Comparison of ENCODE assay signal across 8 cellular contexts in genomic region chr6:37354526-37355384, GRCh38. TPM values are rescaled to one million over a fixed set of nuclear protein-coding genes. Genes with fewer than 3 reads are reported as not detected.
DNase-seq lines count a peak whose midpoint lies in the region; TF ChIP-seq lines count a peak whose summit lies in the region.

No MANE protein-coding gene starts in this region.

- H3K4me2 ChIP-seq in neuronal stem cell (ENCODE audit: insufficient read depth, low read length, poor library complexity, severe bottlenecking): peak overlapping the region; percentile 92

- no peak overlapping the region for H3K27ac ChIP-seq in neuronal stem cell (replicated peaks; ENCODE audit: low read length)

- H3K4me3 ChIP-seq in Jurkat, Clone E6-1 (ENCODE audit: low read length): peak overlapping the region; percentile 87
- H3K4me3 ChIP-seq in foreskin fibroblast (ENCODE audit: low read depth in 1 of 2, low read length in 2 of 2): peak overlapping the region; percentile 90 to 96
- H3K4me3 ChIP-seq in neuronal stem cell (ENCODE audit: low read length in 2 of 2): peak overlapping the region; percentile 92

- H3K4ac ChIP-seq in neuronal stem cell (ENCODE audit: low read length): peak overlapping the region; percentile 37

- H3K14ac ChIP-seq in neuronal stem cell (ENCODE audit: low read length): no peak overlapping the region

- H3K9ac ChIP-seq in neuronal stem cell (ENCODE audit: low read depth, low read length, poor library complexity): peak overlapping the region; percentile 90

- H3K9me3 ChIP-seq in neuronal stem cell (replicated peaks in 1 of 2; ENCODE audit: control insufficient read depth in 2 of 2, insufficient read depth in 1 of 2, low read depth in 1 of 2, low read length in 2 of 2): no peaks in the 10 kb centered on the region

- peak overlapping the region; percentile 99 for H2AFZ ChIP-seq in neuronal stem cell (ENCODE audit: low read length)

- no peak overlapping the region for H3K23ac ChIP-seq in neuronal stem cell (ENCODE audit: low read depth, low read length, poor library complexity)

- WGBS in neuronal stem cell (ENCODE audit: extremely low coverage in 2 of 2, insufficient read length in 2 of 2, insufficient replicate concordance in 1 of 2), 2 donors: no CpG with 5 or more reads among the region's 44 CpGs

- H4K8ac ChIP-seq in neuronal stem cell (ENCODE audit: low read depth, low read length): no peak overlapping the region

- peak overlapping the region; percentile 97 for H3K18ac ChIP-seq in neuronal stem cell (ENCODE audit: low read length)

- peaks cover under 1 to 4% of the 10 kb centered on the region in 2 donors for H3K4me1 ChIP-seq in neuronal stem cell (ENCODE audit: control insufficient read depth in 2 of 2, insufficient read depth in 1 of 2, low read depth in 1 of 2, low read length in 2 of 2)

- peak overlapping the region; percentile 53 for H2BK5ac ChIP-seq in neuronal stem cell (ENCODE audit: low read length)

- peak overlapping the region; percentile 37 for H2BK15ac ChIP-seq in neuronal stem cell (ENCODE audit: low read length)

- no peak overlapping the region for H4K91ac ChIP-seq in neuronal stem cell (ENCODE audit: low read depth, low read length, poor library complexity)

- H2BK120ac ChIP-seq in neuronal stem cell (ENCODE audit: low read depth, low read length): no peak overlapping the region

- peak overlapping the region; percentile 56 for H2AK5ac ChIP-seq in neuronal stem cell (ENCODE audit: low read depth, low read length)

- TF ChIP-seq CTCF in foreskin fibroblast (IDR thresholded peaks at IDR 0.05; ENCODE audit: low read depth, low read length): no peak

- peaks cover 6% of the 10 kb centered on the region for H3K79me1 ChIP-seq in neuronal stem cell (ENCODE audit: low read depth, low read length)

- H2BK12ac ChIP-seq in neuronal stem cell (ENCODE audit: low read length): no peak overlapping the region

- peaks cover 0 to 8% of the 10 kb centered on the region in 2 donors for H3K36me3 ChIP-seq in neuronal stem cell (replicated peaks in 1 of 2; ENCODE audit: control insufficient read depth in 2 of 2, insufficient read depth in 2 of 2, low read length in 2 of 2)

- no peaks in the 10 kb centered on the region for H3K27me3 ChIP-seq in neuronal stem cell (ENCODE audit: control insufficient read depth in 3 of 3, insufficient read depth in 3 of 3, low read depth in 1 of 3, low read length in 3 of 3)

- DNase-seq in EL: peak; percentile 44
- DNase-seq in Jurkat, Clone E6-1 (ENCODE audit: low read depth, low spot score): no peak
- peak; percentile 67 for DNase-seq in activated CD8-positive, alpha-beta memory T cell treated with anti-CD3 and anti-CD28 coated beads, Interleukin-2, amount 50 U/mL, for 48 hours
- DNase-seq in foreskin fibroblast: peak; percentile 30 to 68
- peak; percentile 8 for DNase-seq in neuronal stem cell (ENCODE audit: low spot score)
- no peak for DNase-seq in NCI-H2081 treated with DMSO at 0.1 percent for 48 hours (lab: John Stamatoyannopoulos, UW)
- no peak for DNase-seq in DMS79 treated with DMSO at 0.1 percent for 48 hours (lab: John Stamatoyannopoulos, UW)
- DNase-seq in NCI-H774 (lab: John Stamatoyannopoulos, UW): no peak

RNA-seq across cellular contexts. Expression of gene RNF8, which starts 1.0 kb away (rescaled TPM):
- 29.1 TPM for polyA plus RNA-seq in Jurkat, Clone E6-1 (2012; ENCODE audit: insufficient read depth, insufficient read length)
- polyA plus RNA-seq in neuronal stem cell (2013, experiment 1 of 2): 28.2 TPM
- polyA plus RNA-seq in neuronal stem cell (2013, experiment 2 of 2): 26.7 TPM

Comparison
In these comparisons a context has a peak if more than half of its experiments do, and no peak if none do; other contexts are left out.
1. DNase-seq: peak in EL (single experiment), activated CD8-positive, alpha-beta memory T cell treated with anti-CD3 and anti-CD28 coated beads, Interleukin-2, amount 50 U/mL, for 48 hours (single experiment), foreskin fibroblast (2 of 2) and neuronal stem cell (single experiment); none in Jurkat, Clone E6-1 (single experiment), NCI-H2081 treated with DMSO at 0.1 percent for 48 hours (single experiment), DMS79 treated with DMSO at 0.1 percent for 48 hours (single experiment) and NCI-H774 (single experiment).
2. Peak in every context shown above with its lines, with median percentiles within 50 percentile points of each other: H3K4me3 ChIP-seq.